ENCODE assay signal across 10 cellular contexts in the genomic region with DNA sequence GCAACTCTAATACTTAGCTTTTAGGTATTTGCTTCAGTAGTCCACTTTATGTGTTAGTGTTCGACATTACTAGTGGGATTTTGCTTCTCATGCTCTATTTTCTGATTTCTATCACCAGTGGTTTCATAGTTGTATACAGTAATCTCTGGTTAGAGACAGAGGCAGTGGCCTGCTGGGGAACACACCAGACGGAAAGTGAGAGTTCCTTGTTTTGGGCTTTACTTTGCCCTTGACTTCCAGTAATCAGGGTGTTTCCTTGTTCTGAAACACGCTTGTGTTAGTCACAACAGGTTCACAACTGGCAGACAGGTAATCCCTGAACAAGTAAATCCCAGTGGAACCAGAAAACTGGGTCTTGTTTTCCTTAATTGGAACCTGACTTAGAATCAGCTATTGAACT. TPM values are rescaled to one million over a fixed set of nuclear protein-coding genes. Genes with fewer than 3 reads are reported as not detected.
A peak's percentile ranks its signal among the peaks of the same experiment; 100 is the strongest.
DNase-seq lines count a peak whose midpoint lies in the region; ATAC-seq and TF ChIP-seq lines count a peak whose summit lies in the region.
"Had no signal": no experiment of that assay in that cellular context is flagged by ENCODE, and none has a peak within 500 bp of the region (broad histone marks: within the 10 kb centered on the region; RNA-seq: fewer than 3 reads in every experiment).

No MANE protein-coding gene starts in this region.

- H3K4me2 ChIP-seq in DOHH2 (ENCODE audit: low read length), result peak overlapping the region; percentile 82

- peak overlapping the region; percentile 90 for H3K27ac Mint-ChIP-seq in activated naive CD8-positive, alpha-beta T cell treated with anti-CD3 and anti-CD28 coated beads, Interleukin-2, amount 50 U/mL, for 24 hours
- H3K27ac Mint-ChIP-seq in naive B cell, result peak overlapping the region; percentile 89 to 99 (median 96)

- no peak for TF ChIP-seq POLR2A in transverse colon (IDR thresholded peaks at IDR 0.05)

- in situ Hi-C loops in transverse colon (cut with MboI; ENCODE audit: low pct_ligation_motif_present in 1 of 4, low pct_unique_long_range_greater_than_20kb in 1 of 4, low sequenced_read_pairs in 3 of 4), result no loop called here

- ATAC-seq in HG02973 (IDR thresholded peaks at IDR 0.05; ENCODE audit: unreplicated experiment) (peak; percentile 41), naive B cell (ENCODE audit: low read depth in 2 of 2) (peak; percentile 48 to 50), aorta (ENCODE audit: low FRiP score) (no peak)
- peak; percentile 45 for ATAC-seq in activated naive CD8-positive, alpha-beta T cell treated with anti-CD3 and anti-CD28 coated beads, Interleukin-2, amount 50 U/mL, for 24 hours

- peaks cover 3% of the 10 kb centered on the region for H3K36me3 Mint-ChIP-seq in activated naive CD8-positive, alpha-beta T cell treated with anti-CD3 and anti-CD28 coated beads, Interleukin-2, amount 50 U/mL, for 24 hours (ENCODE audit: low read depth)
- H3K36me3 Mint-ChIP-seq in naive B cell, result no peaks in the 10 kb centered on the region

- peaks cover 93% of the 10 kb centered on the region for H3K4me1 ChIP-seq in DOHH2 (ENCODE audit: control insufficient read depth, low read length)
- peaks cover 4 to 23% (median 14%) of the 10 kb centered on the region in 4 donors for H3K4me1 ChIP-seq in transverse colon
- H3K4me1 ChIP-seq in aorta (ENCODE audit: control insufficient read depth in 1 of 2, insufficient read depth in 2 of 2, low read length in 2 of 2), result no peaks in the 10 kb centered on the region

- H3K27ac ChIP-seq in DOHH2 (ENCODE audit: low read depth, low read length) (peak overlapping the region; percentile 93), transverse colon (peak overlapping the region in 2 of 4 donors; percentile 48 to 53), aorta (ENCODE audit: low read depth in 1 of 2, low read length in 2 of 2) (no peak overlapping the region)

- TF ChIP-seq EP300 in transverse colon (IDR thresholded peaks at IDR 0.05; ENCODE audit: low read depth), result no peak

- H3K27me3 Mint-ChIP-seq in activated naive CD8-positive, alpha-beta T cell treated with anti-CD3 and anti-CD28 coated beads, Interleukin-2, amount 50 U/mL, for 24 hours, result no peaks in the 10 kb centered on the region
- H3K27me3 Mint-ChIP-seq in naive B cell, result no peaks in the 10 kb centered on the region

- no peaks in the 10 kb centered on the region for H3K36me3 ChIP-seq in DOHH2 (ENCODE audit: control insufficient read depth, low read length)
- no peaks in the 10 kb centered on the region for H3K36me3 ChIP-seq in transverse colon
- no peaks in the 10 kb centered on the region for H3K36me3 ChIP-seq in aorta (ENCODE audit: control insufficient read depth in 1 of 2, insufficient read depth in 2 of 2, low read length in 1 of 2)
- H3K36me3 ChIP-seq: MG63, uterus had no signal

- H3K27me3 ChIP-seq in DOHH2 (ENCODE audit: control insufficient read depth, low read length), result no peaks in the 10 kb centered on the region
- H3K27me3 ChIP-seq in transverse colon, result no peaks in the 10 kb centered on the region
- no peaks in the 10 kb centered on the region for H3K27me3 ChIP-seq in aorta (ENCODE audit: control insufficient read depth in 1 of 2, insufficient read depth in 2 of 2, low read length in 1 of 2)
- H3K27me3 ChIP-seq: MG63, uterus had no signal

- DNase-seq in activated naive CD8-positive, alpha-beta T cell treated with anti-CD3 and anti-CD28 coated beads, Interleukin-2, amount 50 U/mL, for 24 hours, result no peak
- DNase-seq in naive B cell, result no peak
- DNase-seq in ecto neural progenitor cell (ENCODE audit: low spot score), result no peak
- no peak for DNase-seq in transverse colon
- DNase-seq in islet precursor cell, result no peak
- no peak for DNase-seq in aorta
- DNase-seq: MG63 had no signal

- peak overlapping the region; percentile 70 for H3K4me3 ChIP-seq in DOHH2 (ENCODE audit: low read length)
- no peak overlapping the region for H3K4me3 ChIP-seq in transverse colon
- H3K4me3 ChIP-seq in aorta (ENCODE audit: low read length in 2 of 2), result no peak overlapping the region
- H3K4me3 ChIP-seq: MG63, uterus had no signal

- no peaks in the 10 kb centered on the region for H4K20me1 ChIP-seq in DOHH2 (ENCODE audit: control insufficient read depth, insufficient read depth, low read depth, low read length)

- WGBS in transverse colon (ENCODE audit: low coverage in 1 of 2), 2 donors, result 56 to 86% methylated on average over 1 to 3 of the region's 3 CpGs
- 77 to 83% methylated on average over 3 of the region's 3 CpGs for WGBS in aorta, 2 donors

- H3K79me2 ChIP-seq in DOHH2 (ENCODE audit: control insufficient read depth, low read length), result peaks cover 79% of the 10 kb centered on the region

- H3K9me3 Mint-ChIP-seq in activated naive CD8-positive, alpha-beta T cell treated with anti-CD3 and anti-CD28 coated beads, Interleukin-2, amount 50 U/mL, for 24 hours, result no peaks in the 10 kb centered on the region
- no peaks in the 10 kb centered on the region for H3K9me3 Mint-ChIP-seq in naive B cell

- peaks cover 41% of the 10 kb centered on the region for H3F3A ChIP-seq in DOHH2 (ENCODE audit: control insufficient read depth, insufficient read depth)

- no peak overlapping the region for H3K4me3 Mint-ChIP-seq in activated naive CD8-positive, alpha-beta T cell treated with anti-CD3 and anti-CD28 coated beads, Interleukin-2, amount 50 U/mL, for 24 hours
- H3K4me3 Mint-ChIP-seq in naive B cell, result peak overlapping the region; percentile 71 to 89 (median 83)

- H3K9me2 ChIP-seq in DOHH2 (replicated peaks; ENCODE audit: control insufficient read depth, low read length), result no peaks in the 10 kb centered on the region

- peaks cover 77% of the 10 kb centered on the region for H3K4me1 Mint-ChIP-seq in activated naive CD8-positive, alpha-beta T cell treated with anti-CD3 and anti-CD28 coated beads, Interleukin-2, amount 50 U/mL, for 24 hours
- peaks cover 66 to 82% (median 72%) of the 10 kb centered on the region in 3 donors for H3K4me1 Mint-ChIP-seq in naive B cell

- H3K9me3 ChIP-seq in DOHH2 (ENCODE audit: control insufficient read depth, insufficient read depth, low read length) (no peaks in the 10 kb centered on the region), transverse colon (no peaks in the 10 kb centered on the region), aorta (ENCODE audit: control insufficient read depth, low read length) (no peaks in the 10 kb centered on the region)
- H3K9me3 ChIP-seq: MG63, uterus had no signal

- TF ChIP-seq CTCF in DOHH2 (IDR thresholded peaks at IDR 0.05; ENCODE audit: low read depth, low read length, poor library complexity, severe bottlenecking) (no peak), transverse colon (IDR thresholded peaks at IDR 0.05) (no peak)

- intact Hi-C loops in transverse colon (cut with DNase I; ENCODE audit: low total_unique reads) (no loop called here), aorta (cut with DNase I) (no loop called here)

RNA-seq across cellular contexts. Expression of a gene that starts 56.0 kb away (rescaled TPM):
- 100 to 1,000 TPM in 1 of 6 donors, 10 to 100 TPM in 5; 44.3 to 133 (median 57.3) TPM for polyA plus RNA-seq in naive B cell (ENCODE audit: low read depth in 6 of 6)
- total RNA-seq in transverse colon, result 10 to 100 TPM in 3 of 4 donors, 1 to 10 TPM in 1; 9.8 to 52.0 (median 27.2) TPM
- 100 to 1,000 TPM in 1 of 2 donors, 10 to 100 TPM in 1; 85.7 to 119 TPM for total RNA-seq in aorta
- 10 to 100 TPM; 16.2 to 32.5 TPM for polyA plus RNA-seq in aorta
